Comparison of ENCODE assay signal across 15 cellular contexts in the genomic region with DNA sequence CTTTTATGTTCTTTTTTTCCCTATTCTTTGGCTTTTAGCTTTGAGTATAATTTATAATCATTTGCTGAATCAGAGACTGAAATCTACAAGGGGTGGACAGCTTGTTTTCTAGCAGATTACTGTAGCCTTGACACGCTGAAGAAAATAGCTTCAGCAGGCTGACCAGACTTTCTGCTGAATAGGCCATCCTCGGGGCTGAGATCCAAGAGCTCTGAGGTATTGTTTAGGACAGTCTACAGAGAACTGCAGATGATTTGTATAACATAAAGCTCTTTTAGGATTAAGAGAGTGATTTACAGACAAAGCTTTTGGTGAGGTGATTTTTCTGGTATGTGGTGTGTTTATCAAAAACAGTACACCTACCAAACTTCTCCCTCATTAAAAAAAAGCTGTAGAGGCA. TPM values are rescaled to one million over a fixed set of nuclear protein-coding genes. Genes with fewer than 3 reads are reported as not detected.
DNase-seq lines count a peak whose midpoint lies in the region; ATAC-seq and TF ChIP-seq lines count a peak whose summit lies in the region.
"Had no signal": no experiment of that assay in that cellular context is flagged by ENCODE, and none has a peak within 500 bp of the region (broad histone marks: within the 10 kb centered on the region; RNA-seq: fewer than 3 reads in every experiment).

No MANE protein-coding gene starts in this region.

- intact Hi-C loops in cardiac septum (cut with DNase I), result no loop called here

- whole genome bisulfite sequencing in upper lobe of left lung, 2 donors, result 27 to 57% methylated on average over 2 of the region's 2 CpGs

- no peaks in the 10 kb centered on the region for H3K36me3 ChIP-seq in right atrium auricular region
- no peaks in the 10 kb centered on the region for H3K36me3 ChIP-seq in upper lobe of left lung

- no peak for TF ChIP-seq CTCF in right atrium auricular region (IDR thresholded peaks at IDR 0.05)
- no peak for TF ChIP-seq CTCF in upper lobe of left lung (IDR thresholded peaks at IDR 0.05)

- peaks cover 0 to 34% of the 10 kb centered on the region in 2 donors for H3K4me1 ChIP-seq in right atrium auricular region
- peaks cover 14 to 24% (median 19%) of the 10 kb centered on the region in 4 donors for H3K4me1 ChIP-seq in upper lobe of left lung

- H3K27ac ChIP-seq in right atrium auricular region (peak overlapping the region; percentile 9 to 11), epithelial cell of prostate (peak overlapping the region; percentile 96), upper lobe of left lung (peak overlapping the region in 2 of 4 donors; percentile 9 to 38)
- H3K27ac ChIP-seq: coronary artery had no signal

- ATAC-seq in HG03175 (IDR thresholded peaks at IDR 0.05; ENCODE audit: unreplicated experiment) (no peak), upper lobe of left lung (ENCODE audit: low FRiP score in 2 of 2) (no peak)
- ATAC-seq: activated CD8-positive, alpha-beta T cell treated with anti-CD3 and anti-CD28 coated beads, Interleukin-2, amount 10 ng/mL, durations not matched to agents 7 days and 5 days; left colon had no signal

- H3K4me3 ChIP-seq in right atrium auricular region, result no peak overlapping the region
- H3K4me3 ChIP-seq in upper lobe of left lung, result no peak overlapping the region
- H3K4me3 ChIP-seq: coronary artery had no signal

- H3K27me3 ChIP-seq in right atrium auricular region (no peaks in the 10 kb centered on the region), upper lobe of left lung (no peaks in the 10 kb centered on the region)

- H3K9me3 ChIP-seq in right atrium auricular region, result no peaks in the 10 kb centered on the region
- H3K9me3 ChIP-seq in upper lobe of left lung, result no peaks in the 10 kb centered on the region

- TF ChIP-seq EP300 in upper lobe of left lung (IDR thresholded peaks at IDR 0.05), result no peak

- TF ChIP-seq POLR2A in upper lobe of left lung (IDR thresholded peaks at IDR 0.05), result no peak

- DNase-seq in right atrium auricular region (ENCODE audit: low spot score) (no peak), cardiac septum (ENCODE audit: low spot score) (no peak), epithelial cell of prostate (ENCODE audit: low read depth, low spot score) (no peak), midbrain (lab: John Stamatoyannopoulos, UW) (peak; percentile 23), upper lobe of left lung (no peak), HuH-7.5 (ENCODE audit: low spot score) (no peak), DMS79 (lab: John Stamatoyannopoulos, UW) (no peak)
- DNase-seq: activated CD8-positive, alpha-beta T cell treated with anti-CD3 and anti-CD28 coated beads, Interleukin-2, amount 10 ng/mL, durations not matched to agents 7 days and 5 days; activated naive CD4-positive, alpha-beta T cell; left colon; NCI-H1048; NCI-H510A; occipital lobe had no signal

RNA-seq across cellular contexts. Expression of gene POLR1D, which starts 16.8 kb away (rescaled TPM):
- total RNA-seq in right atrium auricular region (10 to 100 TPM; 75.6 to 89.3 TPM), cardiac septum (80.6 TPM), upper lobe of left lung (100 to 1,000 TPM in 5 of 6 donors, 10 to 100 TPM in 1; 99.6 to 186 (median 122) TPM)

RNA-seq across cellular contexts. Expression of gene LNX2, which starts 18.2 kb away (rescaled TPM):
- total RNA-seq in right atrium auricular region, result 10 to 100 TPM; 13.0 to 15.2 TPM
- total RNA-seq in cardiac septum, result 15.8 TPM
- 10 to 100 TPM; 20.4 to 75.3 (median 33.2) TPM for total RNA-seq in upper lobe of left lung
